26 cellular contexts compared by ENCODE assay signal in the genomic region with DNA sequence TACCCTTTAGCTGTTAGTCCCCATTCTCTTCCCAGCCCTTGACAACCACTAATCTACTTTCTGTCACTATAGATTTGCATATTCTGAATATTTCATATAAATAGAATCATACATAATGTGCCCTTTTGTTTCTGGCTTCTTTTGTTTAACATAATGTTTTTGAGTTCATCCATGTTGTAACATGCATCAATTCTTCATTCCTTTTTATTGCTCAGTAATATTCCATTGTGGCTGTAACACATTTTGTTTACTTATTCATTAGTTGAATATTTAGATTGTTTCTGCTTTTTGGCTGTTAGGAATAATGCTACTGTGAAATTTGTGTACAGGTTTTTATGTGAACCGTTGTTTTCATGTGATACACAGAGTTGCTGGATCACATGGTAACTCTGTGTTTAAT. TPM values are rescaled to one million over a fixed set of nuclear protein-coding genes. Genes with fewer than 3 reads are reported as not detected.
DNase-seq lines count a peak whose midpoint lies in the region; ATAC-seq, FAIRE-seq and TF ChIP-seq lines count a peak whose summit lies in the region.
"Had no signal": no experiment of that assay in that cellular context is flagged by ENCODE, and none has a peak within 500 bp of the region (broad histone marks: within the 10 kb centered on the region; RNA-seq: fewer than 3 reads in every experiment).

No MANE protein-coding gene starts in this region.

- H3K36me3 Mint-ChIP-seq in activated naive CD4-positive, alpha-beta T cell treated with anti-CD3 and anti-CD28 coated beads, Interleukin-2, amount 10 ng/mL, durations not matched to agents 7 days and 5 days = peaks cover 62% of the 10 kb centered on the region
- H3K36me3 Mint-ChIP-seq in stimulated activated effector memory CD8-positive, alpha-beta T cell treated with anti-CD3 and anti-CD28 coated beads, Interleukin-12 subunit alpha, Interleukin-12 subunit beta, amount 100 ng/mL, for 72 hours = peaks cover 99% of the 10 kb centered on the region

- no peak overlapping the region for H3K4me3 Mint-ChIP-seq in activated naive CD4-positive, alpha-beta T cell treated with anti-CD3 and anti-CD28 coated beads, Interleukin-2, amount 10 ng/mL, durations not matched to agents 7 days and 5 days
- no peak overlapping the region for H3K4me3 Mint-ChIP-seq in stimulated activated effector memory CD8-positive, alpha-beta T cell treated with anti-CD3 and anti-CD28 coated beads, Interleukin-12 subunit alpha, Interleukin-12 subunit beta, amount 100 ng/mL, for 72 hours

- CTCF ChIA-PET in activated naive CD4-positive, alpha-beta T cell treated with anti-CD3 and anti-CD28 coated beads, Interleukin-2, amount 10 ng/mL, durations not matched to agents 7 days and 5 days (lab: Charles Lee) = no interaction called here
- CTCF ChIA-PET in GM12878 (lab: Yijun Ruan, JAX) = interaction anchor here (2.1 kb wide), 1 partner anchor 22 kb away, joined by 7 read pairs; no protein-coding TSS in a partner anchor

- POLR2A ChIA-PET in GM12878 (lab: Charles Lee) = interaction anchor here (1.0 to 2.0 kb wide), 2 partner anchors 10 to 17 kb away, joined by 3 to 4 read pairs; no protein-coding TSS in a partner anchor

- no peaks in the 10 kb centered on the region for H3K27me3 Mint-ChIP-seq in activated naive CD4-positive, alpha-beta T cell treated with anti-CD3 and anti-CD28 coated beads, Interleukin-2, amount 10 ng/mL, durations not matched to agents 7 days and 5 days

- H3K4me3 ChIP-seq in OCI-LY3 (ENCODE audit: low read length) (no peak overlapping the region), GM12878 (no peak overlapping the region)
- H3K4me3 ChIP-seq: BLaER1, prostate gland, testis had no signal

- no peak for TF ChIP-seq CTCF in OCI-LY3 (IDR thresholded peaks at IDR 0.05; ENCODE audit: low read depth, low read length)
- no peak for TF ChIP-seq CTCF in GM12878 (IDR thresholded peaks at IDR 0.05 in 2 of 3, conservative IDR thresholded peaks at IDR 0.05 in 1 of 3; ENCODE audit: control insufficient read depth in 2 of 3, extremely low read depth in 1 of 3, insufficient read depth in 1 of 3, low read depth in 3 of 3, low read length in 3 of 3)

- no peak overlapping the region for H3K27ac ChIP-seq in OCI-LY3 (ENCODE audit: low read length)
- no peak overlapping the region for H3K27ac ChIP-seq in GM12878 (ENCODE audit: control insufficient read depth, insufficient read depth)
- H3K27ac ChIP-seq: BLaER1, prostate gland, testis had no signal

- H3K9me3 ChIP-seq in OCI-LY3 (ENCODE audit: insufficient read depth, low read length) (no peaks in the 10 kb centered on the region), GM12878 (replicated peaks; ENCODE audit: control insufficient read depth, insufficient read depth, low read length) (no peaks in the 10 kb centered on the region; the same call in 2 of the 3 replicates)
- H3K9me3 ChIP-seq: BLaER1, prostate gland, testis had no signal

- H3K4me1 Mint-ChIP-seq in activated naive CD4-positive, alpha-beta T cell treated with anti-CD3 and anti-CD28 coated beads, Interleukin-2, amount 10 ng/mL, durations not matched to agents 7 days and 5 days = peaks cover 63% of the 10 kb centered on the region
- H3K4me1 Mint-ChIP-seq in stimulated activated effector memory CD8-positive, alpha-beta T cell treated with anti-CD3 and anti-CD28 coated beads, Interleukin-12 subunit alpha, Interleukin-12 subunit beta, amount 100 ng/mL, for 72 hours = peaks cover 53% of the 10 kb centered on the region

- H4K20me1 ChIP-seq in OCI-LY3 (ENCODE audit: insufficient read depth, low read length) (peaks cover 88% of the 10 kb centered on the region), GM12878 (ENCODE audit: control insufficient read depth, insufficient read depth) (no peaks in the 10 kb centered on the region)

- in situ Hi-C loops in GM12878 (cut with MboI) = no loop called here

- peak overlapping the region; percentile 63 for H3K4me2 ChIP-seq in OCI-LY3 (ENCODE audit: low read length)
- H3K4me2 ChIP-seq in GM12878 (ENCODE audit: control insufficient read depth, insufficient read depth) = no peak overlapping the region
- H3K4me2 ChIP-seq: BLaER1 had no signal

- H3K79me2 ChIP-seq in OCI-LY3 (ENCODE audit: low read length) (peaks cover 100% of the 10 kb centered on the region), GM12878 (ENCODE audit: control insufficient read depth, insufficient read depth, low read length) (peaks cover 52% of the 10 kb centered on the region)

- H3K9ac ChIP-seq in OCI-LY3 (ENCODE audit: low read length) (no peak overlapping the region), GM12878 (ENCODE audit: control insufficient read depth, insufficient read depth, low read length) (no peak overlapping the region)
- H3K9ac ChIP-seq: BLaER1 had no signal

- H3K36me3 ChIP-seq in OCI-LY3 (replicated peaks; ENCODE audit: low read depth, low read length) = peaks cover 66% of the 10 kb centered on the region
- H3K36me3 ChIP-seq in GM12878 (ENCODE audit: control insufficient read depth in 2 of 2, insufficient read depth in 2 of 2, low read length in 1 of 2) = peaks cover 3 to 37% of the 10 kb centered on the region in 2 experiments; a peak in 3 of 4 replicates
- H3K36me3 ChIP-seq: prostate gland had no signal

- no peaks in the 10 kb centered on the region for H3K9me3 Mint-ChIP-seq in activated naive CD4-positive, alpha-beta T cell treated with anti-CD3 and anti-CD28 coated beads, Interleukin-2, amount 10 ng/mL, durations not matched to agents 7 days and 5 days
- no peaks in the 10 kb centered on the region for H3K9me3 Mint-ChIP-seq in stimulated activated effector memory CD8-positive, alpha-beta T cell treated with anti-CD3 and anti-CD28 coated beads, Interleukin-12 subunit alpha, Interleukin-12 subunit beta, amount 100 ng/mL, for 72 hours

- H3K27ac Mint-ChIP-seq in activated naive CD4-positive, alpha-beta T cell treated with anti-CD3 and anti-CD28 coated beads, Interleukin-2, amount 10 ng/mL, durations not matched to agents 7 days and 5 days = peak overlapping the region; percentile 33
- H3K27ac Mint-ChIP-seq in stimulated activated effector memory CD8-positive, alpha-beta T cell treated with anti-CD3 and anti-CD28 coated beads, Interleukin-12 subunit alpha, Interleukin-12 subunit beta, amount 100 ng/mL, for 72 hours = peak overlapping the region; percentile 47

- TF ChIP-seq RAD21 in GM12878 (IDR thresholded peaks at IDR 0.05; ENCODE audit: insufficient read depth, low read depth, low read length) = no peak

- intact Hi-C loops in GM12878 (cut with micrococcal nuclease; ENCODE audit: unreplicated experiment) = no loop called here

- SMC1A ChIA-PET in GM12878 (lab: Charles Lee; ENCODE audit: uncharacterized antibody, unreplicated experiment) = interaction anchor here (0.5 to 3.8 kb wide), 2 partner anchors 10 to 603 kb away, joined by 3 to 24 read pairs; no protein-coding TSS in a partner anchor

- no TSS peak for BruUV-seq in GM12878 (replicated peaks; lab: Mats Ljungman, UMichigan)

- no peak for FAIRE-seq in GM12878 (lab: Jason Lieb, UNC)
- FAIRE-seq: D721Med, endometrium, frontal cortex had no signal

- TF ChIP-seq EP300 in GM12878 (IDR thresholded peaks at IDR 0.05; ENCODE audit: borderline replicate concordance in 1 of 2, control insufficient read depth in 1 of 2, low read depth in 2 of 2, low read length in 2 of 2) = no peak

- no peak for DNase-seq in activated naive CD4-positive, alpha-beta T cell treated with anti-CD3 and anti-CD28 coated beads, Interleukin-2, amount 10 ng/mL, durations not matched to agents 7 days and 5 days
- no peak for DNase-seq in activated naive CD4-positive, alpha-beta T cell treated with anti-CD3 and anti-CD28 coated beads, Interleukin-2, amount 50 U/mL, for 16 hours
- no peak for DNase-seq in GM12878 (ENCODE audit: low read depth, low spot score)
- no peak for DNase-seq in stimulated activated effector memory CD8-positive, alpha-beta T cell treated with anti-CD3 and anti-CD28 coated beads, Interleukin-12 subunit alpha, Interleukin-12 subunit beta, amount 100 ng/mL, for 72 hours (ENCODE audit: low spot score in 2 of 2)
- DNase-seq in NCI-H774 (lab: John Stamatoyannopoulos, UW) = no peak
- DNase-seq in DMS153 treated with DMSO at 0.1 percent for 48 hours (lab: John Stamatoyannopoulos, UW; ENCODE audit: unreplicated experiment) = no peak
- DNase-seq: ACHN; activated CD4-positive, alpha-beta T cell treated with anti-CD3 and anti-CD28 coated beads, Interleukin-2, amount 50 U/mL, for 4 hours; central memory CD4-positive, alpha-beta T cell; dermis blood vessel endothelial cell; NCI-H1092 treated with DMSO at 0.1 percent for 48 hours; NCI-H187 treated with DMSO at 0.1 percent for 48 hours; NCI-H526; SHP77 treated with DMSO at 0.1 percent for 48 hours; stimulated activated CD4-positive, alpha-beta T cell treated with anti-CD3 and anti-CD28 coated beads, Interleukin-4, amount 100 ng/mL, for 24 hours; stimulated activated naive CD4-positive, alpha-beta T cell; testis had no signal

- H3K27me3 ChIP-seq in OCI-LY3 (ENCODE audit: low read depth, low read length) = no peaks in the 10 kb centered on the region
- no peaks in the 10 kb centered on the region for H3K27me3 ChIP-seq in GM12878 (replicated peaks in 1 of 2; ENCODE audit: control insufficient read depth in 2 of 2, insufficient read depth in 2 of 2, low read length in 1 of 2)
- H3K27me3 ChIP-seq: BLaER1, testis had no signal

- H2AFZ ChIP-seq in OCI-LY3 (ENCODE audit: low read depth, low read length) (no peak overlapping the region), GM12878 (ENCODE audit: control insufficient read depth, low read depth, low read length) (no peak overlapping the region)

- ATAC-seq in GM12878 (no peak), esophagus mucosa (no peak)
- no peak for ATAC-seq in stimulated activated effector memory CD8-positive, alpha-beta T cell treated with anti-CD3 and anti-CD28 coated beads, Interleukin-12 subunit alpha, Interleukin-12 subunit beta, amount 100 ng/mL, for 72 hours
- ATAC-seq: Panc1, sciatic nerve had no signal

- WGBS in GM12878 (ENCODE audit: insufficient coverage, insufficient replicate concordance, low lambda C conversion rate, missing lambda C conversion rate) = 100% methylated on average over 1 of the region's 1 CpG

- peaks cover 49% of the 10 kb centered on the region for H3K4me1 ChIP-seq in OCI-LY3 (ENCODE audit: low read length)
- H3K4me1 ChIP-seq in GM12878 (ENCODE audit: control insufficient read depth, insufficient read depth, low read length) = peaks cover 5% of the 10 kb centered on the region; the same call in 1 of the 2 replicates
- H3K4me1 ChIP-seq: prostate gland had no signal

- RAD21 ChIA-PET in GM12878 (lab: Charles Lee; ENCODE audit: unreplicated experiment) = interaction anchor here (2.5 kb wide), 1 partner anchor 11 kb away, joined by 8 read pairs; no protein-coding TSS in a partner anchor

- TF ChIP-seq POLR2A in GM12878 (IDR thresholded peaks at IDR 0.05; ENCODE audit: low read depth, low read length) = no peak

RNA-seq across cellular contexts. Expression of a gene that starts 22.5 kb away (rescaled TPM):
- 387 TPM in 2 replicates for total RNA-seq in GM12878 (2013; cell fraction: nucleolus; rRNA removed)
- total RNA-seq in GM12878 (2014; rRNA removed) (86.8 and 97.8 TPM in 2 replicates), GM12878 (2014; rRNA removed; fragmentation: Illumina TruSeq; extraction: Trizol) (107 and 108 TPM in 2 replicates), GM12878 (2021) (96.2 and 101 TPM in 2 replicates), esophagus mucosa (15.8 TPM)
- polyA plus RNA-seq in GM12878 (2011; ENCODE audit: low read depth) = 32.8 TPM
- polyA plus RNA-seq in GM12878 (2011; rRNA removed) (92.6 and 122 TPM in 2 replicates), GM12878 (2014; fragmentation: Illumina TruSeq; extraction: Trizol) (84.9 and 101 TPM in 2 replicates), GM12878 (2014; fragmentation: Nextera tagmentation; extraction: Ambion mirVana) (10 to 100 TPM; 24.0 to 51.4 TPM), GM12878 (2014; rRNA removed) (59.8 and 68.0 TPM in 2 replicates), GM12878 (2016; fragmentation: Nextera tagmentation; extraction: Ambion mirVana) (100 to 1,000 TPM; 123 to 135 TPM)
- polyA plus RNA-seq in GM12878 (2011; cell fraction: cytosol; rRNA removed) = 38.8 and 43.9 TPM in 2 replicates
- 60.6 and 66.6 TPM in 2 replicates for polyA plus RNA-seq in GM12878 (2011; cell fraction: nucleus; rRNA removed)
- polyA plus RNA-seq in GM12878 (2012) = 42.9 and 43.0 TPM in 2 replicates
- 96.0 and 117 TPM in 2 replicates for polyA minus RNA-seq in GM12878 (2011; rRNA and poly(A)+ RNA removed)
- 34.5 and 39.4 TPM in 2 replicates for polyA minus RNA-seq in GM12878 (2011; cell fraction: cytosol; rRNA and poly(A)+ RNA removed)
- 77.5 and 137 TPM in 2 replicates for polyA minus RNA-seq in GM12878 (2011; cell fraction: nucleus; rRNA and poly(A)+ RNA removed)

RNA-seq across cellular contexts. Expression of a gene that starts 28.6 kb away (rescaled TPM):
- total RNA-seq in GM12878 (2013; cell fraction: nucleolus; rRNA removed) = 9.2 and 10.5 TPM in 2 replicates
- total RNA-seq in GM12878 (2014; rRNA removed) = 47.3 and 49.1 TPM in 2 replicates
- 27.2 and 28.3 TPM in 2 replicates for total RNA-seq in GM12878 (2014; rRNA removed; fragmentation: Illumina TruSeq; extraction: Trizol)
- 37.1 and 37.9 TPM in 2 replicates for total RNA-seq in GM12878 (2021)
- polyA plus RNA-seq in GM12878 (2011; ENCODE audit: low read depth) = 22.6 TPM
- polyA plus RNA-seq in GM12878 (2011; rRNA removed) = 30.0 and 44.0 TPM in 2 replicates
- polyA plus RNA-seq in GM12878 (2011; cell fraction: cytosol; rRNA removed) = 57.5 and 58.8 TPM in 2 replicates
- 29.4 and 38.0 TPM in 2 replicates for polyA plus RNA-seq in GM12878 (2011; cell fraction: nucleus; rRNA removed)
- 22.4 and 28.4 TPM in 2 replicates for polyA plus RNA-seq in GM12878 (2012)
- polyA plus RNA-seq in GM12878 (2014; fragmentation: Illumina TruSeq; extraction: Trizol) = 42.1 and 53.7 TPM in 2 replicates
- 10 to 100 TPM; 14.0 to 24.5 TPM for polyA plus RNA-seq in GM12878 (2014; fragmentation: Nextera tagmentation; extraction: Ambion mirVana)
- polyA plus RNA-seq in GM12878 (2014; rRNA removed) = 43.7 and 43.8 TPM in 2 replicates
- polyA plus RNA-seq in GM12878 (2016; fragmentation: Nextera tagmentation; extraction: Ambion mirVana) = 10 to 100 TPM; 68.2 to 73.8 TPM
- polyA minus RNA-seq in GM12878 (2011; rRNA and poly(A)+ RNA removed) = 29.0 and 32.2 TPM in 2 replicates
- polyA minus RNA-seq in GM12878 (2011; cell fraction: cytosol; rRNA and poly(A)+ RNA removed) = 9.2 and 9.6 TPM in 2 replicates
- 5.3 and 6.7 TPM in 2 replicates for polyA minus RNA-seq in GM12878 (2011; cell fraction: nucleus; rRNA and poly(A)+ RNA removed)
- 11.4 TPM for total RNA-seq in esophagus mucosa
